ENCODE assay signal across 26 cellular contexts in genomic region chr16:70276392-70276791, GRCh38. TPM values are rescaled to one million over a fixed set of nuclear protein-coding genes. Genes with fewer than 3 reads are reported as not detected.
A peak's percentile ranks its signal among the peaks of the same experiment; 100 is the strongest.
DNase-seq lines count a peak whose midpoint lies in the region; ATAC-seq lines count a peak whose summit lies in the region.
"Had no signal": no experiment of that assay in that cellular context is flagged by ENCODE, and none has a peak within 500 bp of the region (broad histone marks: within the 10 kb centered on the region; RNA-seq: fewer than 3 reads in every experiment).

No MANE protein-coding gene starts in this region.

- in situ Hi-C loops in KBM-7 (cut with MboI; ENCODE audit: low pct_unique_long_range_greater_than_20kb, low sequenced_read_pairs) = no loop called here

- peak overlapping the region; percentile 1 for H3K27ac Mint-ChIP-seq in activated naive CD8-positive, alpha-beta T cell treated with anti-CD3 and anti-CD28 coated beads for 36 hours
- H3K27ac Mint-ChIP-seq in activated naive CD8-positive, alpha-beta T cell treated with anti-CD3 and anti-CD28 coated beads, Interleukin-2, amount 50 U/mL, for 24 hours = no peak overlapping the region
- H3K27ac Mint-ChIP-seq in T-helper 17 cell = peak overlapping the region; percentile 77

- H3K27me3 Mint-ChIP-seq in activated naive CD8-positive, alpha-beta T cell treated with anti-CD3 and anti-CD28 coated beads for 36 hours = no peaks in the 10 kb centered on the region
- H3K27me3 Mint-ChIP-seq in activated naive CD8-positive, alpha-beta T cell treated with anti-CD3 and anti-CD28 coated beads, Interleukin-2, amount 50 U/mL, for 24 hours = no peaks in the 10 kb centered on the region
- no peaks in the 10 kb centered on the region for H3K27me3 Mint-ChIP-seq in T-helper 17 cell
- H3K27me3 Mint-ChIP-seq: CD4-positive, alpha-beta memory T cell had no signal

- DNase-seq in activated naive CD8-positive, alpha-beta T cell treated with anti-CD3 and anti-CD28 coated beads for 36 hours = no peak
- DNase-seq in activated naive CD8-positive, alpha-beta T cell treated with anti-CD3 and anti-CD28 coated beads, Interleukin-2, amount 50 U/mL, for 24 hours = no peak
- DNase-seq in T-helper 17 cell (no peak), inferior parietal cortex (ENCODE audit: extremely low spot score) (peak; percentile 32), GDM1 (lab: John Stamatoyannopoulos, UW) (no peak), CD1c-positive myeloid dendritic cell (ENCODE audit: extremely low spot score) (no peak), KBM-7 (no peak)
- DNase-seq: 8988T; ACHN; Caco-2; CD4-positive, alpha-beta memory T cell; DMS 273 treated with DMSO at 0.1 percent for 48 hours; DMS79; EL; GF-D8; HCEC 1CT; MG63; NCI-H1105 treated with DMSO at 0.1 percent for 48 hours; NCI-H2029 treated with DMSO at 0.1 percent for 48 hours; NCI-H446 treated with DMSO at 0.1 percent for 48 hours; NCI-H526; NCI-H82; NK-92 treated with Interleukin-12 subunit alpha and Interleukin-12 subunit beta, amount 100 ng/mL, for 24 hours; PC-9; SJCRH30 had no signal

- ATAC-seq in activated naive CD8-positive, alpha-beta T cell treated with anti-CD3 and anti-CD28 coated beads, Interleukin-2, amount 50 U/mL, for 24 hours = no peak
- no peak for ATAC-seq in T-helper 17 cell
- ATAC-seq: Right ventricle myocardium inferior had no signal

- peaks cover 33% of the 10 kb centered on the region for H3K36me3 Mint-ChIP-seq in activated naive CD8-positive, alpha-beta T cell treated with anti-CD3 and anti-CD28 coated beads for 36 hours
- peaks cover 59% of the 10 kb centered on the region for H3K36me3 Mint-ChIP-seq in activated naive CD8-positive, alpha-beta T cell treated with anti-CD3 and anti-CD28 coated beads, Interleukin-2, amount 50 U/mL, for 24 hours (ENCODE audit: low read depth)
- H3K36me3 Mint-ChIP-seq in T-helper 17 cell (ENCODE audit: low read depth) = peaks cover 7% of the 10 kb centered on the region

- H3K9me3 Mint-ChIP-seq in activated naive CD8-positive, alpha-beta T cell treated with anti-CD3 and anti-CD28 coated beads for 36 hours = no peaks in the 10 kb centered on the region
- H3K9me3 Mint-ChIP-seq in activated naive CD8-positive, alpha-beta T cell treated with anti-CD3 and anti-CD28 coated beads, Interleukin-2, amount 50 U/mL, for 24 hours = no peaks in the 10 kb centered on the region
- H3K9me3 Mint-ChIP-seq: CD4-positive, alpha-beta memory T cell had no signal

- H3K4me3 Mint-ChIP-seq in activated naive CD8-positive, alpha-beta T cell treated with anti-CD3 and anti-CD28 coated beads for 36 hours = no peak overlapping the region
- no peak overlapping the region for H3K4me3 Mint-ChIP-seq in activated naive CD8-positive, alpha-beta T cell treated with anti-CD3 and anti-CD28 coated beads, Interleukin-2, amount 50 U/mL, for 24 hours
- no peak overlapping the region for H3K4me3 Mint-ChIP-seq in T-helper 17 cell
- H3K4me3 Mint-ChIP-seq: CD4-positive, alpha-beta memory T cell had no signal

- H3K9me3 ChIP-seq in T-helper 17 cell (ENCODE audit: control insufficient read depth, low read length, poor library complexity, severe bottlenecking) = no peaks in the 10 kb centered on the region
- H3K9me3 ChIP-seq: Caco-2, MG63, SJCRH30 had no signal

- H3K4me1 Mint-ChIP-seq in activated naive CD8-positive, alpha-beta T cell treated with anti-CD3 and anti-CD28 coated beads for 36 hours = peaks cover 3% of the 10 kb centered on the region
- H3K4me1 Mint-ChIP-seq in activated naive CD8-positive, alpha-beta T cell treated with anti-CD3 and anti-CD28 coated beads, Interleukin-2, amount 50 U/mL, for 24 hours = peaks cover 2% of the 10 kb centered on the region
- peaks cover 4% of the 10 kb centered on the region for H3K4me1 Mint-ChIP-seq in T-helper 17 cell

RNA-seq across cellular contexts. Expression of gene AARS1, which starts 12.9 kb away (rescaled TPM):
- 100 to 1,000 TPM; 167 to 173 TPM for total RNA-seq in activated naive CD8-positive, alpha-beta T cell treated with anti-CD3 and anti-CD28 coated beads for 36 hours
- 10 to 100 TPM; 14.7 to 20.6 TPM for total RNA-seq in T-helper 17 cell

RNA-seq across cellular contexts. Expression of gene DDX19B, which starts 22.6 kb away (rescaled TPM):
- 10 to 100 TPM; 36.7 to 39.3 TPM for total RNA-seq in activated naive CD8-positive, alpha-beta T cell treated with anti-CD3 and anti-CD28 coated beads for 36 hours
- 10 to 100 TPM; 28.7 to 31.2 TPM for total RNA-seq in T-helper 17 cell

RNA-seq across cellular contexts. Expression of gene EXOSC6, which starts 24.7 kb away (rescaled TPM):
- total RNA-seq in activated naive CD8-positive, alpha-beta T cell treated with anti-CD3 and anti-CD28 coated beads for 36 hours = 10 to 100 TPM; 34.9 to 35.5 TPM
- 10 to 100 TPM; 27.4 to 31.6 TPM for total RNA-seq in T-helper 17 cell

Comparison
In these comparisons a context has a peak if more than half of its experiments do, and no peak if none do; other contexts are left out.
1. RNA of gene AARS1, which starts 12.9 kb away (total RNA-seq): 167 to 173 TPM in activated naive CD8-positive, alpha-beta T cell treated with anti-CD3 and anti-CD28 coated beads for 36 hours; 14.7 to 20.6 TPM in T-helper 17 cell; every median in the first group is over 4 times any median in the second.